Comparison of ENCODE assay signal across 9 cellular contexts in genomic region chr3:53102601-53103147, GRCh38. TPM values are rescaled to one million over a fixed set of nuclear protein-coding genes. Genes with fewer than 3 reads are reported as not detected.
DNase-seq lines count a peak whose midpoint lies in the region; ATAC-seq and TF ChIP-seq lines count a peak whose summit lies in the region.
"Had no signal": no experiment of that assay in that cellular context is flagged by ENCODE, and none has a peak within 500 bp of the region (broad histone marks: within the 10 kb centered on the region; RNA-seq: fewer than 3 reads in every experiment).

No MANE protein-coding gene starts in this region.

- no peaks in the 10 kb centered on the region for H3K27me3 Mint-ChIP-seq in CD8-positive, alpha-beta T cell (ENCODE audit: low read depth)

- H3K9me3 ChIP-seq in CD8-positive, alpha-beta T cell (ENCODE audit: low read length) = no peaks in the 10 kb centered on the region

- intact Hi-C loops in CD8-positive, alpha-beta T cell (cut with DNase I, micrococcal nuclease) = no loop called here

- H3K4me3 ChIP-seq in CD8-positive, alpha-beta T cell (ENCODE audit: low read depth, low read length) = no peak overlapping the region

- H3K27me3 ChIP-seq in CD8-positive, alpha-beta T cell (ENCODE audit: insufficient read depth, low read length) = no peaks in the 10 kb centered on the region

- H3K36me3 ChIP-seq in CD8-positive, alpha-beta T cell (ENCODE audit: insufficient read depth, low read length) = peaks cover 20% of the 10 kb centered on the region

- H3K36me3 Mint-ChIP-seq in CD8-positive, alpha-beta T cell = peaks cover 84% of the 10 kb centered on the region

- DNase-seq in CD8-positive, alpha-beta T cell = no peak
- DNase-seq in activated T-cell treated with anti-CD3 and anti-CD28 coated beads, Interleukin-2, amount 50 U/mL, for 48 hours = peak; percentile 67 to 72
- DNase-seq in stimulated activated CD4-positive, alpha-beta T cell treated with anti-CD3 and anti-CD28 coated beads, Interleukin-4, amount 100 ng/mL, for 4 hours = peak; percentile 15 to 33
- no peak for DNase-seq in NCI-H446 (lab: John Stamatoyannopoulos, UW)
- DNase-seq in NCI-H1048 (lab: John Stamatoyannopoulos, UW) = no peak

- POLR2A ChIA-PET in CD8-positive, alpha-beta T cell (lab: Charles Lee) = no interaction called here

- H3K27ac Mint-ChIP-seq in CD8-positive, alpha-beta T cell = peak overlapping the region; percentile 52

- no peak for TF ChIP-seq CTCF in CD8-positive, alpha-beta T cell (IDR thresholded peaks at IDR 0.05)

- H3K9me3 Mint-ChIP-seq in CD8-positive, alpha-beta T cell = no peaks in the 10 kb centered on the region
- H3K9me3 Mint-ChIP-seq: neural crest cell had no signal

- peaks cover 9% of the 10 kb centered on the region for H3K4me1 ChIP-seq in CD8-positive, alpha-beta T cell (ENCODE audit: insufficient read depth, low read length)

- CTCF ChIA-PET in CD8-positive, alpha-beta T cell (lab: Charles Lee) = interaction anchor here (0.9 to 1.0 kb wide), 2 partner anchors 10 to 12 kb away, joined by 4 to 5 read pairs; no protein-coding TSS in a partner anchor

- peak; percentile 77 for ATAC-seq in CD8-positive, alpha-beta T cell
- peak; percentile 77 for ATAC-seq in GM19452 (IDR thresholded peaks at IDR 0.05; ENCODE audit: unreplicated experiment)
- ATAC-seq in HG03378 (IDR thresholded peaks at IDR 0.05; ENCODE audit: unreplicated experiment) = peak; percentile 76
- ATAC-seq in GM19328 (IDR thresholded peaks at IDR 0.05; ENCODE audit: unreplicated experiment) = no peak

- no peak overlapping the region for H3K27ac ChIP-seq in CD8-positive, alpha-beta T cell (ENCODE audit: low read depth, low read length)

- peaks cover 50% of the 10 kb centered on the region for H3K4me1 Mint-ChIP-seq in CD8-positive, alpha-beta T cell (ENCODE audit: low read depth)

- peak overlapping the region; percentile 41 for H3K4me3 Mint-ChIP-seq in CD8-positive, alpha-beta T cell
- H3K4me3 Mint-ChIP-seq: neural crest cell had no signal

RNA-seq across cellular contexts. Expression of gene RFT1, which starts 27.6 kb away (rescaled TPM):
- 1 to 10 TPM; 6.6 to 7.0 TPM for total RNA-seq in CD8-positive, alpha-beta T cell

RNA-seq across cellular contexts. Expression of gene SFMBT1, which starts 56.8 kb away (rescaled TPM):
- 10 to 100 TPM; 23.6 to 26.2 TPM for total RNA-seq in CD8-positive, alpha-beta T cell

RNA-seq across cellular contexts. Expression of gene PRKCD, which starts 58.3 kb away (rescaled TPM):
- 10 to 100 TPM; 19.6 to 20.7 TPM for total RNA-seq in CD8-positive, alpha-beta T cell

Comparison
In these comparisons a context has a peak if more than half of its experiments do, and no peak if none do; other contexts are left out.
1. DNase-seq: peak in activated T-cell treated with anti-CD3 and anti-CD28 coated beads, Interleukin-2, amount 50 U/mL, for 48 hours (2 of 2) and stimulated activated CD4-positive, alpha-beta T cell treated with anti-CD3 and anti-CD28 coated beads, Interleukin-4, amount 100 ng/mL, for 4 hours (2 of 2); none in CD8-positive, alpha-beta T cell (0 of 7), NCI-H446 (0 of 2) and NCI-H1048 (single experiment).